ENCODE assay signal across 23 cellular contexts in the genomic region with DNA sequence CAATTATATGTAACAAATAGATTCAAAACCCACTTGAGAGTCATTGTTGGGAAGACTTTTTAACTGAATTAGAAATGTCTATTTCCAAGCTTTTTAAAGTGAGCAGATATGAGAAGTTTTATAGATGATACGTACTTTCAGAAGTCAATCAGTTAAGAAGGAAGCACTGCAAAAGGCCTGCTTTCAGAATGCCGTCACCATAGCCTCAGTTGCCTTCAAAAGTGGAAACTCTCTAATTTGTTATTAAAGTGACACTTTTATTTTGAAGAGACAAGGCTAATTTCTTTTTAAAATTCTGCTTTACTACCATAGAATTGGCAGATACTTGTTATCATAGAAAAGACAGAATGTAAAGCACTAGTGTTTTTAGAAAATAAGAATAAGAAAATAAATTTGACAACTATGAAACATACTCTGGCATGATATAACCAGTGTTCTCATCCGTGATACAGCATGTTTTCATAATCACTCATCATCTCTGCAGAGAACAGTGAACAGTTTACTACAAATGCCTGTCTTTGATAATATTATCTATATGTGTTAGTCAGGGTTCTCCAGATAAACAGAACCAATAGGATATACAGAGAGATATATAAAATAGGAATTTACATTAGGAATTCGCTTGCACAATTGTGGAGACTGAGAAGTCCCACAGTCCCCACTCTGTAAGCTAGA. TPM values are rescaled to one million over a fixed set of nuclear protein-coding genes. Genes with fewer than 3 reads are reported as not detected.
"Had no signal": no experiment of that assay in that cellular context is flagged by ENCODE, and none has a peak within 500 bp of the region (broad histone marks: within the 10 kb centered on the region; RNA-seq: fewer than 3 reads in every experiment).

No MANE protein-coding gene starts in this region.

- H3K4me3 ChIP-seq: breast epithelium had no signal

- DNase-seq: activated CD4-positive, alpha-beta memory T cell treated with anti-CD3 and anti-CD28 coated beads for 36 hours; activated CD4-positive, alpha-beta T cell treated with anti-CD3 and anti-CD28 coated beads, Interleukin-2, amount 10 ng/mL, durations not matched to agents 7 days and 5 days; activated CD4-positive, CD25-positive, alpha-beta regulatory T cell; activated CD8-positive, alpha-beta memory T cell treated with anti-CD3 and anti-CD28 coated beads for 24 hours; activated gamma-delta T cell; activated naive CD4-positive, alpha-beta T cell treated with anti-CD3 and anti-CD28 coated beads for 36 hours; activated T-cell treated with anti-CD3 and anti-CD28 coated beads, Interleukin-2, amount 50 U/mL, for 4 hours; caudate nucleus; Kasumi-1; NCI-H1048; NCI-H146; NCI-H187 treated with DMSO at 0.1 percent for 48 hours; NCI-H2081 treated with DMSO at 0.1 percent for 48 hours; NCI-H446; NCI-H524; PC-3; SHP77 treated with DMSO at 0.1 percent for 48 hours had no signal

- H3K36me3 ChIP-seq: breast epithelium had no signal

- H3K9me3 ChIP-seq: breast epithelium had no signal

- H3K27ac ChIP-seq: breast epithelium, VCaP had no signal

- H3K27me3 ChIP-seq: breast epithelium had no signal

- H3K4me1 ChIP-seq: breast epithelium had no signal

RNA-seq across cellular contexts. Expression of gene TMEM212, which starts 25.9 kb away (rescaled TPM):
- total RNA-seq: activated CD4-positive, alpha-beta memory T cell treated with anti-CD3 and anti-CD28 coated beads for 36 hours; activated CD4-positive, alpha-beta T cell treated with anti-CD3 and anti-CD28 coated beads, Interleukin-2, amount 10 ng/mL, durations not matched to agents 7 days and 5 days; activated naive CD4-positive, alpha-beta T cell treated with anti-CD3 and anti-CD28 coated beads for 36 hours; activated T-cell treated with anti-CD3 and anti-CD28 coated beads, Interleukin-2, amount 50 U/mL, for 4 hours; activated T-helper 17 cell treated with anti-CD3 and anti-CD28 coated beads, Interleukin-2, amount 50 U/mL, for 72 hours; chondrocyte; M059J; PC-3; SK-MEL-5 had no signal
